ENCODE assay signal across 9 cellular contexts in the genomic region with DNA sequence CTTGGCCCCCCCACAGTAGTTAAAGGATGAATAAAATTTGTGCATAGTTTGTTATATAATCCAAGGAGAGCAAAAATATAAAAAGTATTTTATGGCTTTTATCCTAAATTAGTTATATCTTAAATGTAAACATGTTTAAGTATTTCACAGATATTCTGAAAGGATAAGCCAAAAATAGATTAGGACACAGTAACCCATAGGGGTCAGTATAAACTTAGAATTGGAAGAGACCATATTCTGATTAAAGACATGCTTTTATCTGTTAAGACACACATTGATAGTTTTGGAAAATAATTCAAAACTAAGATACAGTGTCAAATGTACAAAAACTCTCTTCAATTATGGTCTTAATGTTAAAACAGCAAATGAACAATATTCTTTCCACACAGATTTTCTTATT. TPM values are rescaled to one million over a fixed set of nuclear protein-coding genes. Genes with fewer than 3 reads are reported as not detected.
A peak's percentile ranks its signal among the peaks of the same experiment; 100 is the strongest.
DNase-seq lines count a peak whose midpoint lies in the region; ATAC-seq and TF ChIP-seq lines count a peak whose summit lies in the region.
"Had no signal": no experiment of that assay in that cellular context is flagged by ENCODE, and none has a peak within 500 bp of the region (broad histone marks: within the 10 kb centered on the region; RNA-seq: fewer than 3 reads in every experiment).

No MANE protein-coding gene starts in this region.

- peaks cover 7% of the 10 kb centered on the region for H3K4me1 ChIP-seq in lower lobe of right lung

- no peak for ATAC-seq in lower lobe of right lung
- ATAC-seq in HG03139 (IDR thresholded peaks at IDR 0.05; ENCODE audit: unreplicated experiment): no peak

- H3K9me3 ChIP-seq in lower lobe of right lung: no peaks in the 10 kb centered on the region

- TF ChIP-seq CTCF in lower lobe of right lung (IDR thresholded peaks at IDR 0.05): peak; percentile 45

- intact Hi-C loops in lower lobe of right lung (cut with DNase I): no loop called here
- intact Hi-C loops in activated T-helper 1 cell treated with anti-CD3 and anti-CD28 coated beads, Interleukin-12 subunit alpha, Interleukin-12 subunit beta, Interleukin-2, Interleukin-4 antibody, amounts not matched to agents 30 ng/mL and 10 ng/mL and 1 ng/mL, durations not matched to agents 14 hours and 24 hours and 36 hours (cut with micrococcal nuclease): loop anchor here (1.0 to 10.0 kb wide), 2 partner anchors 54 to 1141 kb away; partner anchors contain the start of gene TBC1D32

- H3K27me3 Mint-ChIP-seq in activated T-helper 1 cell treated with anti-CD3 and anti-CD28 coated beads, Interleukin-12 subunit alpha, Interleukin-12 subunit beta, Interleukin-2, Interleukin-4 antibody, amounts not matched to agents 30 ng/mL and 10 ng/mL and 1 ng/mL, durations not matched to agents 14 hours and 24 hours and 36 hours (ENCODE audit: insufficient read depth): peaks cover 3% of the 10 kb centered on the region

- H3K27ac Mint-ChIP-seq in activated T-helper 1 cell treated with anti-CD3 and anti-CD28 coated beads, Interleukin-12 subunit alpha, Interleukin-12 subunit beta, Interleukin-2, Interleukin-4 antibody, amounts not matched to agents 30 ng/mL and 10 ng/mL and 1 ng/mL, durations not matched to agents 14 hours and 24 hours and 36 hours: no peak overlapping the region

- no peak overlapping the region for H3K27ac ChIP-seq in lower lobe of right lung

- no peak overlapping the region for H3K4me3 Mint-ChIP-seq in activated T-helper 1 cell treated with anti-CD3 and anti-CD28 coated beads, Interleukin-12 subunit alpha, Interleukin-12 subunit beta, Interleukin-2, Interleukin-4 antibody, amounts not matched to agents 30 ng/mL and 10 ng/mL and 1 ng/mL, durations not matched to agents 14 hours and 24 hours and 36 hours

- DNase-seq in COR-L47 (lab: John Stamatoyannopoulos, UW) (peak; percentile 15), KBM-7 (peak; percentile 32), amniotic epithelial cell (ENCODE audit: low read depth) (peak; percentile 13), lower lobe of right lung (no peak), NCI-H187 treated with DMSO at 0.1 percent for 48 hours (lab: John Stamatoyannopoulos, UW) (no peak), NCI-H526 treated with DMSO at 0.1 percent for 48 hours (lab: John Stamatoyannopoulos, UW) (no peak)
- no peak for DNase-seq in activated T-helper 1 cell treated with anti-CD3 and anti-CD28 coated beads, Interleukin-12 subunit alpha, Interleukin-12 subunit beta, Interleukin-2, Interleukin-4 antibody, amounts not matched to agents 30 ng/mL and 10 ng/mL and 1 ng/mL, durations not matched to agents 14 hours and 24 hours and 36 hours (ENCODE audit: low spot score)
- DNase-seq: caudate nucleus had no signal

- H3K36me3 ChIP-seq in lower lobe of right lung: no peaks in the 10 kb centered on the region

- H3K36me3 Mint-ChIP-seq in activated T-helper 1 cell treated with anti-CD3 and anti-CD28 coated beads, Interleukin-12 subunit alpha, Interleukin-12 subunit beta, Interleukin-2, Interleukin-4 antibody, amounts not matched to agents 30 ng/mL and 10 ng/mL and 1 ng/mL, durations not matched to agents 14 hours and 24 hours and 36 hours (ENCODE audit: low read depth): peaks cover 3% of the 10 kb centered on the region

- no peak overlapping the region for H3K4me3 ChIP-seq in lower lobe of right lung

- in situ Hi-C loops in KBM-7 (cut with MboI; ENCODE audit: low pct_unique_long_range_greater_than_20kb, low sequenced_read_pairs): loop anchor here (25.0 kb wide), 1 partner anchor 261 kb away; no protein-coding TSS in a partner anchor

- no peaks in the 10 kb centered on the region for H3K9me3 Mint-ChIP-seq in activated T-helper 1 cell treated with anti-CD3 and anti-CD28 coated beads, Interleukin-12 subunit alpha, Interleukin-12 subunit beta, Interleukin-2, Interleukin-4 antibody, amounts not matched to agents 30 ng/mL and 10 ng/mL and 1 ng/mL, durations not matched to agents 14 hours and 24 hours and 36 hours

- H3K27me3 ChIP-seq in lower lobe of right lung (ENCODE audit: low read depth): no peaks in the 10 kb centered on the region

- no peaks in the 10 kb centered on the region for H3K4me1 Mint-ChIP-seq in activated T-helper 1 cell treated with anti-CD3 and anti-CD28 coated beads, Interleukin-12 subunit alpha, Interleukin-12 subunit beta, Interleukin-2, Interleukin-4 antibody, amounts not matched to agents 30 ng/mL and 10 ng/mL and 1 ng/mL, durations not matched to agents 14 hours and 24 hours and 36 hours (ENCODE audit: low read depth)

RNA-seq across cellular contexts. Expression of gene SERINC1, which starts 4.5 kb away (rescaled TPM):
- 216 TPM for total RNA-seq in lower lobe of right lung
- total RNA-seq in activated T-helper 1 cell treated with anti-CD3 and anti-CD28 coated beads, Interleukin-12 subunit alpha, Interleukin-12 subunit beta, Interleukin-2, Interleukin-4 antibody, amounts not matched to agents 30 ng/mL and 10 ng/mL and 1 ng/mL, durations not matched to agents 14 hours and 24 hours and 36 hours: 43.1 and 47.5 TPM in 2 replicates

Comparison
In these comparisons a context has a peak if more than half of its experiments do, and no peak if none do; other contexts are left out.
1. DNase-seq: peak in COR-L47 (single experiment), KBM-7 (single experiment) and amniotic epithelial cell (single experiment); none in lower lobe of right lung (single experiment), activated T-helper 1 cell treated with anti-CD3 and anti-CD28 coated beads, Interleukin-12 subunit alpha, Interleukin-12 subunit beta, Interleukin-2, Interleukin-4 antibody, amounts not matched to agents 30 ng/mL and 10 ng/mL and 1 ng/mL, durations not matched to agents 14 hours and 24 hours and 36 hours (single experiment), NCI-H187 treated with DMSO at 0.1 percent for 48 hours (single experiment) and NCI-H526 treated with DMSO at 0.1 percent for 48 hours (single experiment).